ENCODE assay signal across 8 cellular contexts in genomic region chr6:28212510-28213212, GRCh38. TPM values are rescaled to one million over a fixed set of nuclear protein-coding genes. Genes with fewer than 3 reads are reported as not detected.
DNase-seq lines count a peak whose midpoint lies in the region; ATAC-seq and TF ChIP-seq lines count a peak whose summit lies in the region.

No MANE protein-coding gene starts in this region.

- H3K9me3 ChIP-seq in right atrium auricular region: no peaks in the 10 kb centered on the region

- H3K4me1 Mint-ChIP-seq in osteocyte (ENCODE audit: unreplicated experiment): peaks cover 25% of the 10 kb centered on the region

- peak overlapping the region in 1 of 2 donors; percentile 7 for H3K4me3 ChIP-seq in right atrium auricular region

- H3K27me3 ChIP-seq in right atrium auricular region: peaks cover 37 to 53% of the 10 kb centered on the region in 2 donors

- H3K27me3 Mint-ChIP-seq in osteocyte (ENCODE audit: unreplicated experiment): peaks cover 86% of the 10 kb centered on the region

- H3K4me1 ChIP-seq in right atrium auricular region: peaks cover 0 to 18% of the 10 kb centered on the region in 2 donors

- H3K27ac Mint-ChIP-seq in osteocyte (ENCODE audit: unreplicated experiment): no peak overlapping the region

- TF ChIP-seq CTCF in right atrium auricular region (IDR thresholded peaks at IDR 0.05) (no peak), osteocyte (IDR thresholded peaks at IDR 0.05) (no peak)

- H3K36me3 Mint-ChIP-seq in osteocyte (ENCODE audit: unreplicated experiment): peaks cover 4% of the 10 kb centered on the region

- peak overlapping the region; percentile 66 for H3K4me3 Mint-ChIP-seq in osteocyte (ENCODE audit: unreplicated experiment)

- intact Hi-C loops in Right ventricle myocardium superior (cut with DNase I): no loop called here

- peak; percentile 38 for ATAC-seq in Right ventricle myocardium superior (ENCODE audit: poor library complexity)
- ATAC-seq in HG02870 (IDR thresholded peaks at IDR 0.05; ENCODE audit: unreplicated experiment): peak; percentile 55

- H3K36me3 ChIP-seq in right atrium auricular region: no peaks in the 10 kb centered on the region

- H3K9me3 Mint-ChIP-seq in osteocyte (ENCODE audit: unreplicated experiment): no peaks in the 10 kb centered on the region

- H3K27ac ChIP-seq in right atrium auricular region: no peak overlapping the region

- DNase-seq in Right ventricle myocardium superior (peak; percentile 50), right atrium auricular region (ENCODE audit: low spot score) (no peak), NCI-H2171 treated with DMSO at 0.1 percent for 48 hours (lab: John Stamatoyannopoulos, UW) (peak; percentile 47), fibroblast of gingiva (ENCODE audit: low read depth) (peak; percentile 76), osteocyte (ENCODE audit: extremely low spot score, unreplicated experiment) (no peak)
- peak; percentile 66 for DNase-seq in activated CD4-positive, CD25-positive, alpha-beta regulatory T cell treated with anti-CD3 and anti-CD28 coated beads, Interleukin-2, amount 50 U/mL, for 72 hours
- no peak for DNase-seq in effector CD4-positive, alpha-beta T cell

RNA-seq across cellular contexts. Expression of gene ZSCAN9, which starts 12.4 kb away (rescaled TPM):
- 8.2 TPM for total RNA-seq in Right ventricle myocardium superior
- 10 to 100 TPM in 1 of 2 donors, 1 to 10 TPM in 1; 5.8 to 10.1 TPM for total RNA-seq in right atrium auricular region
- total RNA-seq in osteocyte: 14.9 and 16.7 TPM in 2 replicates

RNA-seq across cellular contexts. Expression of gene ZKSCAN4, which starts 39.4 kb away (rescaled TPM):
- total RNA-seq in Right ventricle myocardium superior (2.6 TPM), right atrium auricular region (1 to 10 TPM; 1.8 to 2.0 TPM), osteocyte (7.2 and 8.0 TPM in 2 replicates)

RNA-seq across cellular contexts. Expression of gene NKAPL, which starts 46.4 kb away (rescaled TPM):
- total RNA-seq in Right ventricle myocardium superior (5.1 TPM), right atrium auricular region (1 to 10 TPM; 3.1 to 5.1 TPM), osteocyte (not detected in 2 replicates)

RNA-seq across cellular contexts. Expression of gene ZSCAN26, which starts 54.3 kb away (rescaled TPM):
- total RNA-seq in Right ventricle myocardium superior (14.0 TPM), right atrium auricular region (10 to 100 TPM; 11.2 to 13.3 TPM), osteocyte (17.5 and 19.8 TPM in 2 replicates)

Comparison
In these comparisons a context has a peak if more than half of its experiments do, and no peak if none do; other contexts are left out.
1. DNase-seq: peak in Right ventricle myocardium superior (single experiment), NCI-H2171 treated with DMSO at 0.1 percent for 48 hours (single experiment), activated CD4-positive, CD25-positive, alpha-beta regulatory T cell treated with anti-CD3 and anti-CD28 coated beads, Interleukin-2, amount 50 U/mL, for 72 hours (single experiment) and fibroblast of gingiva (single experiment); none in right atrium auricular region (single experiment), osteocyte (single experiment) and effector CD4-positive, alpha-beta T cell (single experiment).